8 cellular contexts compared by ENCODE assay signal in genomic region chr7:4684826-4685225, GRCh38. TPM values are rescaled to one million over a fixed set of nuclear protein-coding genes. Genes with fewer than 3 reads are reported as not detected.
DNase-seq lines count a peak whose midpoint lies in the region; ATAC-seq and TF ChIP-seq lines count a peak whose summit lies in the region.

No MANE protein-coding gene starts in this region.

- H3K4me1 ChIP-seq in spleen, result peaks cover 24 to 76% (median 66%) of the 10 kb centered on the region in 6 donors

- H3K4me3 Mint-ChIP-seq in activated CD8-positive, alpha-beta T cell treated with anti-CD3 and anti-CD28 coated beads for 36 hours, result peak overlapping the region; percentile 89
- H3K4me3 Mint-ChIP-seq in glutamatergic neuron (ENCODE audit: unreplicated experiment), result peak overlapping the region; percentile 97

- peaks cover 0 to 10% (median 0%) of the 10 kb centered on the region in 6 donors for H3K36me3 ChIP-seq in spleen

- no peak for DNase-seq in HFF-Myc (ENCODE audit: extremely low read depth, low read depth)
- no peak for DNase-seq in activated CD8-positive, alpha-beta T cell treated with anti-CD3 and anti-CD28 coated beads for 36 hours
- no peak for DNase-seq in glutamatergic neuron
- peak; percentile 66 for DNase-seq in spleen
- DNase-seq in NCI-H510A (lab: John Stamatoyannopoulos, UW), result no peak

- CTCF ChIA-PET in activated CD8-positive, alpha-beta T cell treated with anti-CD3 and anti-CD28 coated beads for 36 hours (lab: Charles Lee), result interaction anchor here (1.8 kb wide), 1 partner anchor 50 kb away, joined by 3 read pairs; no protein-coding TSS in a partner anchor

- H3K27me3 Mint-ChIP-seq in activated CD8-positive, alpha-beta T cell treated with anti-CD3 and anti-CD28 coated beads for 36 hours, result no peaks in the 10 kb centered on the region
- peaks cover 2% of the 10 kb centered on the region for H3K27me3 Mint-ChIP-seq in glutamatergic neuron (ENCODE audit: unreplicated experiment)

- H3K4me1 Mint-ChIP-seq in activated CD8-positive, alpha-beta T cell treated with anti-CD3 and anti-CD28 coated beads for 36 hours (ENCODE audit: low read depth), result peaks cover 47% of the 10 kb centered on the region
- peaks cover 16% of the 10 kb centered on the region for H3K4me1 Mint-ChIP-seq in glutamatergic neuron (ENCODE audit: low read depth, unreplicated experiment)

- TF ChIP-seq CTCF in HFF-Myc (IDR thresholded peaks at IDR 0.05; ENCODE audit: low read depth, low read length, missing control alignments), result no peak
- no peak for TF ChIP-seq CTCF in activated CD8-positive, alpha-beta T cell treated with anti-CD3 and anti-CD28 coated beads for 36 hours (IDR thresholded peaks at IDR 0.05)
- no peak for TF ChIP-seq CTCF in glutamatergic neuron (IDR thresholded peaks at IDR 0.05; ENCODE audit: partially characterized antibody, unreplicated experiment)
- no peak for TF ChIP-seq CTCF in spleen (IDR thresholded peaks at IDR 0.05 in 8 of 11, conservative IDR thresholded peaks at IDR 0.05 in 3 of 11)

- peaks cover 21% of the 10 kb centered on the region for H3K36me3 Mint-ChIP-seq in activated CD8-positive, alpha-beta T cell treated with anti-CD3 and anti-CD28 coated beads for 36 hours (ENCODE audit: low read depth)
- H3K36me3 Mint-ChIP-seq in glutamatergic neuron (ENCODE audit: unreplicated experiment), result peaks cover 4% of the 10 kb centered on the region

- peak overlapping the region; percentile 97 for H3K27ac Mint-ChIP-seq in activated CD8-positive, alpha-beta T cell treated with anti-CD3 and anti-CD28 coated beads for 36 hours
- peak overlapping the region; percentile 75 for H3K27ac Mint-ChIP-seq in glutamatergic neuron (ENCODE audit: unreplicated experiment)

- peak overlapping the region; percentile 81 for H3K4me3 ChIP-seq in HFF-Myc (replicated peaks; ENCODE audit: low read depth, low read length)
- H3K4me3 ChIP-seq in spleen, result peak overlapping the region; percentile 75 to 96 (median 86)

- H3K27me3 ChIP-seq in spleen (replicated peaks in 1 of 7), result no peaks in the 10 kb centered on the region

- intact Hi-C loops in activated CD8-positive, alpha-beta T cell treated with anti-CD3 and anti-CD28 coated beads for 36 hours (cut with micrococcal nuclease), result loop anchor here (2.0 to 5.0 kb wide), 2 partner anchors 44 to 62 kb away; no protein-coding TSS in a partner anchor
- intact Hi-C loops in spleen (cut with DNase I; ENCODE audit: low total_unique reads), result loop anchor here (5.0 kb wide), 2 partner anchors 43 to 52 kb away; no protein-coding TSS in a partner anchor

- no peak for TF ChIP-seq POLR2A in spleen (IDR thresholded peaks at IDR 0.05)

- ATAC-seq in activated CD8-positive, alpha-beta T cell treated with anti-CD3 and anti-CD28 coated beads for 36 hours, result no peak
- ATAC-seq in GM21825 (IDR thresholded peaks at IDR 0.05; ENCODE audit: unreplicated experiment) (no peak), GM19397 (IDR thresholded peaks at IDR 0.05; ENCODE audit: unreplicated experiment) (no peak), GM21526 (IDR thresholded peaks at IDR 0.05; ENCODE audit: low FRiP score, unreplicated experiment) (no peak)

- no peaks in the 10 kb centered on the region for H3K9me3 ChIP-seq in spleen

- POLR2A ChIA-PET in activated CD8-positive, alpha-beta T cell treated with anti-CD3 and anti-CD28 coated beads for 36 hours (lab: Charles Lee), result interaction anchor here (2.9 to 4.3 kb wide), 2 partner anchors 43 to 90 kb away, joined by 16 to 62 read pairs; partner anchors contain the start of gene AP5Z1

- peak overlapping the region; percentile 82 to 96 (median 90) for H3K27ac ChIP-seq in spleen

- H3K9me3 Mint-ChIP-seq in activated CD8-positive, alpha-beta T cell treated with anti-CD3 and anti-CD28 coated beads for 36 hours, result no peaks in the 10 kb centered on the region
- H3K9me3 Mint-ChIP-seq in glutamatergic neuron (ENCODE audit: unreplicated experiment), result peaks cover 6% of the 10 kb centered on the region

- WGBS in spleen, 5 donors, result 52 to 66% (median 57%) methylated on average over 10 of the region's 10 CpGs

RNA-seq across cellular contexts. Expression of gene FOXK1, which starts 2.7 kb away (rescaled TPM):
- 10 to 100 TPM; 38.5 to 39.6 TPM for total RNA-seq in activated CD8-positive, alpha-beta T cell treated with anti-CD3 and anti-CD28 coated beads for 36 hours
- total RNA-seq in glutamatergic neuron (ENCODE audit: unreplicated experiment) (41.7 TPM), spleen (10 to 100 TPM; 26.3 to 46.0 (median 36.9) TPM)
- polyA plus RNA-seq in spleen, result 10 to 100 TPM in 1 of 3 donors, 1 to 10 TPM in 2; 2.6 to 12.2 (median 2.7) TPM
